8 cellular contexts compared by ENCODE assay signal in genomic region chr18:741931-742512, GRCh38. TPM values are rescaled to one million over a fixed set of nuclear protein-coding genes. Genes with fewer than 3 reads are reported as not detected.
DNase-seq lines count a peak whose midpoint lies in the region; ATAC-seq and TF ChIP-seq lines count a peak whose summit lies in the region.

No MANE protein-coding gene starts in this region.

- peaks cover 28% of the 10 kb centered on the region for H3K36me3 ChIP-seq in GM23248 (ENCODE audit: low read depth)

- H3K4me1 ChIP-seq in GM23248 (ENCODE audit: insufficient read depth), result peaks cover 6% of the 10 kb centered on the region; the same call in 1 of the 2 replicates

- H3K4me2 ChIP-seq in GM23248 (ENCODE audit: unreplicated experiment), result no peak overlapping the region

- H3K9me3 Mint-ChIP-seq in neural crest cell, result no peaks in the 10 kb centered on the region

- no peaks in the 10 kb centered on the region for H3K79me2 ChIP-seq in GM23248 (ENCODE audit: insufficient read depth)

- TF ChIP-seq CTCF in neural crest cell (conservative IDR thresholded peaks at IDR 0.05), result peak; percentile 81

- in situ Hi-C loops in GM23248 (cut with MboI), result loop anchor here (5.0 kb wide), 1 partner anchor 85 kb away; no protein-coding TSS in a partner anchor

- no peaks in the 10 kb centered on the region for H3K27me3 ChIP-seq in GM23248 (replicated peaks; ENCODE audit: insufficient read depth)

- no peak overlapping the region for H3K4me3 ChIP-seq in GM23248

- H3K4me3 Mint-ChIP-seq in neural crest cell, result no peak overlapping the region

- no peak overlapping the region for H3K9ac ChIP-seq in GM23248

- peak; percentile 77 for ATAC-seq in SK-N-SH treated with all-trans-retinoic acid at 6 μM for 48 hours

- peaks cover 3% of the 10 kb centered on the region; the same call in 1 of the 2 replicates for H3F3A ChIP-seq in GM23248 (ENCODE audit: insufficient read depth)

- H3K27me3 Mint-ChIP-seq in neural crest cell (ENCODE audit: low read depth), result no peaks in the 10 kb centered on the region

- no peak overlapping the region for H3K27ac Mint-ChIP-seq in neural crest cell (ENCODE audit: unreplicated experiment)

- H4K20me1 ChIP-seq in GM23248 (ENCODE audit: insufficient read depth), result no peaks in the 10 kb centered on the region

- H3K4me1 Mint-ChIP-seq in neural crest cell, result no peaks in the 10 kb centered on the region

- H3K9me2 ChIP-seq in GM23248 (ENCODE audit: insufficient read depth), result no peaks in the 10 kb centered on the region

- H2AFZ ChIP-seq in GM23248, result no peak overlapping the region

- H3K36me3 Mint-ChIP-seq in neural crest cell (ENCODE audit: low read depth), result peaks cover 3% of the 10 kb centered on the region

- no peak overlapping the region for H3K27ac ChIP-seq in GM23248

- no peaks in the 10 kb centered on the region for H3K9me3 ChIP-seq in GM23248 (ENCODE audit: low read depth)

- DNase-seq in NCI-H1436 (lab: John Stamatoyannopoulos, UW) (peak; percentile 27), NCI-H1436 treated with DMSO at 0.1 percent for 48 hours (lab: John Stamatoyannopoulos, UW) (no peak), GM23248 (peak; percentile 68), LHCN-M2 (ENCODE audit: low read depth) (peak; percentile 47), fibroblast of gingiva (ENCODE audit: low read depth) (peak; percentile 36), neural crest cell (ENCODE audit: low read depth, low spot score) (no peak)
- no peak for DNase-seq in effector CD8-positive, alpha-beta T cell (lab: John Stamatoyannopoulos, UW)

TF ChIP-seq in SK-N-SH treated with all-trans-retinoic acid at 6 μM for 48 hours, 23 proteins besides CTCF, POLR2A, EP300 and RAD21:
- no peak for TF ChIP-seq ZNF8 (CRISPR knock-in tag; IDR thresholded peaks at IDR 0.05)
- TF ChIP-seq ZFP30 (CRISPR knock-in tag; IDR thresholded peaks at IDR 0.05), result no peak
- no peak for TF ChIP-seq ISL1 (CRISPR knock-in tag; IDR thresholded peaks at IDR 0.05)
- TF ChIP-seq GLIS3 (CRISPR knock-in tag; IDR thresholded peaks at IDR 0.05), result no peak
- no peak for TF ChIP-seq ESRRG (CRISPR knock-in tag; IDR thresholded peaks at IDR 0.05)
- TF ChIP-seq RARB (CRISPR knock-in tag; IDR thresholded peaks at IDR 0.05), result no peak
- TF ChIP-seq TOX (CRISPR knock-in tag; IDR thresholded peaks at IDR 0.05; ENCODE audit: borderline replicate concordance), result no peak
- TF ChIP-seq POU6F1 (CRISPR knock-in tag; IDR thresholded peaks at IDR 0.05; ENCODE audit: borderline replicate concordance, low read depth), result no peak
- no peak for TF ChIP-seq ZNF70 (CRISPR knock-in tag; IDR thresholded peaks at IDR 0.05)
- TF ChIP-seq ARNTL (CRISPR knock-in tag; IDR thresholded peaks at IDR 0.05; ENCODE audit: borderline replicate concordance, low read depth), result no peak
- TF ChIP-seq SNAI2 (CRISPR knock-in tag; IDR thresholded peaks at IDR 0.05), result no peak
TF ChIP-seq in SK-N-SH treated with all-trans-retinoic acid at 6 μM for 48 hours: peak in this region for 0.

RNA-seq across cellular contexts. Expression of gene ENOSF1, which starts 29.6 kb away (rescaled TPM):
- 17.5 and 24.3 TPM in 2 replicates for total RNA-seq in GM23248 (2014; rRNA removed; shearing (Covaris generic))
- polyA plus RNA-seq in GM23248 (2016; fragmentation: Nextera tagmentation; extraction: Ambion mirVana), result 18.0 and 20.0 TPM in 2 replicates
- total RNA-seq in LHCN-M2 (2014; rRNA removed) (25.8 and 26.2 TPM in 2 replicates), neural crest cell (78.6 and 83.3 TPM in 2 replicates)
- polyA plus RNA-seq in LHCN-M2 (2012), result 9.1 TPM

Comparison
In these comparisons a context has a peak if more than half of its experiments do, and no peak if none do; other contexts are left out.
1. DNase-seq: peak in NCI-H1436 (single experiment), GM23248 (single experiment), LHCN-M2 (single experiment) and fibroblast of gingiva (single experiment); none in NCI-H1436 treated with DMSO at 0.1 percent for 48 hours (single experiment), neural crest cell (single experiment) and effector CD8-positive, alpha-beta T cell (single experiment).